1 cellular context compared by ENCODE assay signal in genomic region chr9:37760416-37761165, GRCh38.
TF ChIP-seq lines count a peak whose summit lies in the region.

No MANE protein-coding gene starts in this region.

TF ChIP-seq in A549, 52 proteins besides CTCF, POLR2A, EP300 and RAD21:
- TF ChIP-seq MAX (IDR thresholded peaks at IDR 0.05) (no peak), JUNB (IDR thresholded peaks at IDR 0.05) (no peak), E2F6 (IDR thresholded peaks at IDR 0.05; ENCODE audit: borderline replicate concordance, low read depth) (no peak), FOSB (CRISPR knock-in tag; IDR thresholded peaks at IDR 0.05) (no peak), NR3C1 (IDR thresholded peaks at IDR 0.05) (no peak), BCL3 (IDR thresholded peaks at IDR 0.05) (no peak), KDM1A (IDR thresholded peaks at IDR 0.05; ENCODE audit: low read depth) (no peak), HEYL (CRISPR knock-in tag; IDR thresholded peaks at IDR 0.05) (no peak), ZFP36 (IDR thresholded peaks at IDR 0.05; ENCODE audit: borderline replicate concordance, partially characterized antibody) (no peak), ZNF302 (CRISPR knock-in tag; IDR thresholded peaks at IDR 0.05) (no peak), HDAC2 (IDR thresholded peaks at IDR 0.05) (no peak), ZSCAN20 (CRISPR knock-in tag; IDR thresholded peaks at IDR 0.05) (no peak), CHD2 (IDR thresholded peaks at IDR 0.05; ENCODE audit: low read length, partially characterized antibody) (no peak), POLR2AphosphoS2 (conservative IDR thresholded peaks at IDR 0.05; ENCODE audit: low read length) (no peak)
